32 cellular contexts compared by ENCODE assay signal in genomic region chr7:32531402-32531801, GRCh38.
"Had no signal": no experiment of that assay in that cellular context is flagged by ENCODE, and none has a peak within 500 bp of the region (broad histone marks: within the 10 kb centered on the region; RNA-seq: fewer than 3 reads in every experiment).

No MANE protein-coding gene starts in this region.

- H3K27me3 Mint-ChIP-seq: activated CD4-positive, alpha-beta memory T cell treated with anti-CD3 and anti-CD28 coated beads for 36 hours; activated CD4-positive, alpha-beta T cell treated with anti-CD3 and anti-CD28 coated beads for 36 hours; activated CD4-positive, alpha-beta T cell treated with anti-CD3 and anti-CD28 coated beads, Interleukin-2, amount 10 ng/mL, durations not matched to agents 24 days and 14 days; activated CD8-positive, alpha-beta memory T cell treated with anti-CD3 and anti-CD28 coated beads, Interleukin-2, amount 10 ng/mL, durations not matched to agents 7 days and 5 days; activated naive CD4-positive, alpha-beta T cell treated with anti-CD3 and anti-CD28 coated beads, Interleukin-2, amount 50 U/mL, for 24 hours; activated naive CD8-positive, alpha-beta T cell treated with anti-CD3 and anti-CD28 coated beads for 36 hours; activated naive CD8-positive, alpha-beta T cell treated with anti-CD3 and anti-CD28 coated beads, Interleukin-2, amount 50 U/mL, for 24 hours; T-cell had no signal

- H3K36me3 ChIP-seq: adrenal gland, colonic mucosa, gastrocnemius medialis, WERI-Rb-1 had no signal

- H3K27ac Mint-ChIP-seq: activated CD4-positive, alpha-beta memory T cell treated with anti-CD3 and anti-CD28 coated beads for 36 hours; activated CD4-positive, alpha-beta T cell treated with anti-CD3 and anti-CD28 coated beads for 36 hours; activated CD4-positive, alpha-beta T cell treated with anti-CD3 and anti-CD28 coated beads, Interleukin-2, amount 10 ng/mL, durations not matched to agents 24 days and 14 days; activated CD8-positive, alpha-beta memory T cell treated with anti-CD3 and anti-CD28 coated beads, Interleukin-2, amount 10 ng/mL, durations not matched to agents 7 days and 5 days; activated CD8-positive, alpha-beta T cell treated with anti-CD3 and anti-CD28 coated beads, Interleukin-2, amount 10 ng/mL, durations not matched to agents 7 days and 5 days; activated naive CD4-positive, alpha-beta T cell treated with anti-CD3 and anti-CD28 coated beads for 36 hours; activated naive CD4-positive, alpha-beta T cell treated with anti-CD3 and anti-CD28 coated beads, Interleukin-2, amount 50 U/mL, for 24 hours; activated naive CD8-positive, alpha-beta T cell treated with anti-CD3 and anti-CD28 coated beads for 36 hours; activated naive CD8-positive, alpha-beta T cell treated with anti-CD3 and anti-CD28 coated beads, Interleukin-2, amount 50 U/mL, for 24 hours; activated T-helper 1 cell treated with anti-CD3 and anti-CD28 coated beads, Interleukin-12 subunit alpha, Interleukin-12 subunit beta, Interleukin-2, Interleukin-4 antibody, amounts not matched to agents 30 ng/mL and 10 ng/mL and 1 ng/mL, durations not matched to agents 14 hours and 24 hours and 36 hours; activated T-helper 2 cell treated with anti-CD3 and anti-CD28 coated beads, Interferon-gamma antibody, Interleukin-2, Interleukin-4, amounts not matched to agents 10 μg/mL and 5 μg/mL and 100 μg/mL, durations not matched to agents 14 hours and 24 hours and 36 hours; T-cell; T-helper 1 cell treated with Interleukin-12 subunit alpha and Interleukin-12 subunit beta and Interleukin-4 antibody, amounts not matched to agents 30 μg/mL and 1 μg/mL, for 36 hours; T-helper 2 cell treated with Interferon-gamma antibody and Interleukin-4, amounts not matched to agents 5 μg/mL and 100 μg/mL, for 36 hours had no signal

- H3K9me3 ChIP-seq: adrenal gland, body of pancreas, colonic mucosa, gastrocnemius medialis had no signal

- H3K27me3 ChIP-seq: adrenal gland, body of pancreas, colonic mucosa, gastrocnemius medialis had no signal

- H3K9me3 Mint-ChIP-seq: activated CD4-positive, alpha-beta memory T cell treated with anti-CD3 and anti-CD28 coated beads for 36 hours; activated CD4-positive, alpha-beta T cell treated with anti-CD3 and anti-CD28 coated beads, Interleukin-2, amount 10 ng/mL, durations not matched to agents 24 days and 14 days; activated naive CD4-positive, alpha-beta T cell treated with anti-CD3 and anti-CD28 coated beads for 36 hours; activated naive CD4-positive, alpha-beta T cell treated with anti-CD3 and anti-CD28 coated beads, Interleukin-2, amount 50 U/mL, for 24 hours; activated naive CD8-positive, alpha-beta T cell treated with anti-CD3 and anti-CD28 coated beads for 36 hours; activated naive CD8-positive, alpha-beta T cell treated with anti-CD3 and anti-CD28 coated beads, Interleukin-2, amount 50 U/mL, for 24 hours; activated T-helper 1 cell treated with anti-CD3 and anti-CD28 coated beads, Interleukin-12 subunit alpha, Interleukin-12 subunit beta, Interleukin-2, Interleukin-4 antibody, amounts not matched to agents 30 ng/mL and 10 ng/mL and 1 ng/mL, durations not matched to agents 14 hours and 24 hours and 36 hours; activated T-helper 2 cell treated with anti-CD3 and anti-CD28 coated beads, Interferon-gamma antibody, Interleukin-2, Interleukin-4, amounts not matched to agents 10 μg/mL and 5 μg/mL and 100 μg/mL, durations not matched to agents 14 hours and 24 hours and 36 hours; T-cell; T-helper 1 cell treated with Interleukin-12 subunit alpha and Interleukin-12 subunit beta and Interleukin-4 antibody, amounts not matched to agents 30 μg/mL and 1 μg/mL, for 36 hours; T-helper 2 cell treated with Interferon-gamma antibody and Interleukin-4, amounts not matched to agents 5 μg/mL and 100 μg/mL, for 36 hours had no signal

- ATAC-seq: activated CD4-positive, alpha-beta T cell treated with anti-CD3 and anti-CD28 coated beads for 36 hours; activated CD8-positive, alpha-beta memory T cell treated with anti-CD3 and anti-CD28 coated beads, Interleukin-2, amount 10 ng/mL, durations not matched to agents 7 days and 5 days; activated CD8-positive, alpha-beta T cell treated with anti-CD3 and anti-CD28 coated beads, Interleukin-2, amount 10 ng/mL, durations not matched to agents 7 days and 5 days; activated naive CD8-positive, alpha-beta T cell treated with anti-CD3 and anti-CD28 coated beads, Interleukin-2, amount 50 U/mL, for 24 hours; body of pancreas; esophagus mucosa; T-cell had no signal

- H3K27ac ChIP-seq: adrenal gland, body of pancreas, colonic mucosa, WERI-Rb-1 had no signal

- H3K4me1 ChIP-seq: colonic mucosa had no signal

- DNase-seq: activated CD4-positive, alpha-beta memory T cell treated with anti-CD3 and anti-CD28 coated beads for 36 hours; activated CD4-positive, alpha-beta T cell treated with anti-CD3 and anti-CD28 coated beads for 36 hours; activated CD4-positive, alpha-beta T cell treated with anti-CD3 and anti-CD28 coated beads, Interleukin-2, amount 10 ng/mL, durations not matched to agents 24 days and 14 days; activated CD4-positive, CD25-positive, alpha-beta regulatory T cell; activated CD4-positive, CD25-positive, alpha-beta regulatory T cell treated with anti-CD3 and anti-CD28 coated beads, Interleukin-2, amount 50 U/mL, for 72 hours; activated CD8-positive, alpha-beta memory T cell treated with anti-CD3 and anti-CD28 coated beads, Interleukin-2, amount 10 ng/mL, durations not matched to agents 7 days and 5 days; activated CD8-positive, alpha-beta memory T cell treated with anti-CD3 and anti-CD28 coated beads, Interleukin-2, amount 50 U/mL, for 4 hours; activated CD8-positive, alpha-beta T cell treated with anti-CD3 and anti-CD28 coated beads, Interleukin-2, amount 10 ng/mL, durations not matched to agents 7 days and 5 days; activated effector memory CD4-positive, alpha-beta T cell treated with anti-CD3 and anti-CD28 coated beads, Interleukin-2, amount 50 U/mL, for 16 hours; activated naive CD4-positive, alpha-beta T cell treated with anti-CD3 and anti-CD28 coated beads for 36 hours; activated naive CD8-positive, alpha-beta T cell treated with anti-CD3 and anti-CD28 coated beads for 36 hours; activated naive CD8-positive, alpha-beta T cell treated with anti-CD3 and anti-CD28 coated beads, Interleukin-2, amount 50 U/mL, for 24 hours; activated T-cell treated with anti-CD3 and anti-CD28 coated beads, Interleukin-2, amount 50 U/mL, for 1 hour; activated T-cell treated with anti-CD3 and anti-CD28 coated beads, Interleukin-2, amount 50 U/mL, for 48 hours; adrenal gland; aorta; body of pancreas; effector CD8-positive, alpha-beta T cell; foreskin fibroblast; glutamatergic neuron; SW 1271; T-cell; T1000; WERI-Rb-1 had no signal

- H3K4me3 ChIP-seq: adrenal gland, body of pancreas, colonic mucosa, gastrocnemius medialis had no signal

- H3K36me3 Mint-ChIP-seq: activated naive CD4-positive, alpha-beta T cell treated with anti-CD3 and anti-CD28 coated beads, Interleukin-2, amount 50 U/mL, for 24 hours had no signal

- H3K4me3 Mint-ChIP-seq: activated CD4-positive, alpha-beta memory T cell treated with anti-CD3 and anti-CD28 coated beads for 36 hours; activated CD4-positive, alpha-beta T cell treated with anti-CD3 and anti-CD28 coated beads for 36 hours; activated CD4-positive, alpha-beta T cell treated with anti-CD3 and anti-CD28 coated beads, Interleukin-2, amount 10 ng/mL, durations not matched to agents 24 days and 14 days; activated CD8-positive, alpha-beta memory T cell treated with anti-CD3 and anti-CD28 coated beads, Interleukin-2, amount 10 ng/mL, durations not matched to agents 7 days and 5 days; activated CD8-positive, alpha-beta T cell treated with anti-CD3 and anti-CD28 coated beads, Interleukin-2, amount 10 ng/mL, durations not matched to agents 7 days and 5 days; activated naive CD4-positive, alpha-beta T cell treated with anti-CD3 and anti-CD28 coated beads for 36 hours; activated naive CD4-positive, alpha-beta T cell treated with anti-CD3 and anti-CD28 coated beads, Interleukin-2, amount 50 U/mL, for 24 hours; activated naive CD8-positive, alpha-beta T cell treated with anti-CD3 and anti-CD28 coated beads for 36 hours; activated naive CD8-positive, alpha-beta T cell treated with anti-CD3 and anti-CD28 coated beads, Interleukin-2, amount 50 U/mL, for 24 hours; activated T-helper 1 cell treated with anti-CD3 and anti-CD28 coated beads, Interleukin-12 subunit alpha, Interleukin-12 subunit beta, Interleukin-2, Interleukin-4 antibody, amounts not matched to agents 30 ng/mL and 10 ng/mL and 1 ng/mL, durations not matched to agents 14 hours and 24 hours and 36 hours; T-cell; T-helper 1 cell treated with Interleukin-12 subunit alpha and Interleukin-12 subunit beta and Interleukin-4 antibody, amounts not matched to agents 30 μg/mL and 1 μg/mL, for 36 hours; T-helper 2 cell treated with Interferon-gamma antibody and Interleukin-4, amounts not matched to agents 5 μg/mL and 100 μg/mL, for 36 hours had no signal
